9 cellular contexts compared by ENCODE assay signal in the genomic region with DNA sequence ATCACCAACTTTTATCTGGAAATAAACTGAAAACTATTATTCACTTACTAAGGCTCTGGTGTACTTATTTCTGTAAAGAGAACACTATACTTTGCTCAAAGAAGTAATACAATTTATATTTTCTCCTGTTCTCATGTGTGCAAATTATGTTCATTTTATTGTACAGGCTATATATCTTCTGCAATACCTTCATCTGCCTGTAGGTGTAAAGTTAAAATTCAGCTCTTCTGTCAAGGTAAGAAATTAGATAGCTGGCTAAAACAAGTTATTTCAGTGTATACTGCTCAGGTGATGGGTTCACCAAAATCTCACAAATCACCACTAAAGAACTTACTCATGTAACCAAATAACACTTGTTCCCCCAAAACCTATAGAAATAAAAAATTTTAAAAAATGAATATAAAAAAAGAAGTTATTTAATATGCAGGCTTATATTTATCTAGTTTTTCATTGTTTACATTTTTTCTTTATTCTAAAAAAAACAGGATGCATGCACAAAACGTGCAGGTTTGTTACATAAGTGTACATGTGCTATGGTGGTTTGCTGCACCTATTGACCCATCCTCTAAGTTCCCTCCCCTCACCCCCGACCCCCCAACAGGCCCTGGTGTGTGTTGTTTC.
DNase-seq lines count a peak whose midpoint lies in the region; ATAC-seq and TF ChIP-seq lines count a peak whose summit lies in the region.
"Had no signal": no experiment of that assay in that cellular context is flagged by ENCODE, and none has a peak within 500 bp of the region (broad histone marks: within the 10 kb centered on the region; RNA-seq: fewer than 3 reads in every experiment).

No MANE protein-coding gene starts in this region.

- no peak overlapping the region for H3K27ac Mint-ChIP-seq in type B pancreatic cell

- H3K4me1 Mint-ChIP-seq in type B pancreatic cell (ENCODE audit: unreplicated experiment): no peaks in the 10 kb centered on the region

- intact Hi-C loops in Right ventricle myocardium inferior (cut with DNase I): no loop called here

- no peaks in the 10 kb centered on the region for H3K36me3 ChIP-seq in cardiac muscle cell

- no peaks in the 10 kb centered on the region for H3K4me1 ChIP-seq in cardiac muscle cell (ENCODE audit: low read depth)

- DNase-seq in cardiac muscle cell (ENCODE audit: low read depth in 1 of 2, low spot score in 1 of 2) (peak in 1 of 2 donors; percentile 1), Right ventricle myocardium inferior (ENCODE audit: missing footprints) (no peak), astrocyte of the hippocampus (ENCODE audit: low read depth, low spot score) (peak; percentile 5), type B pancreatic cell (ENCODE audit: extremely low spot score, unreplicated experiment) (no peak), iPS-NIHi11 (ENCODE audit: low spot score) (no peak)
- no peak for DNase-seq in activated naive CD4-positive, alpha-beta T cell (lab: John Stamatoyannopoulos, UW)
- DNase-seq: right cardiac atrium had no signal

- TF ChIP-seq CTCF in cardiac muscle cell (IDR thresholded peaks at IDR 0.05; ENCODE audit: low read depth, low read length) (peak; percentile 27), type B pancreatic cell (conservative IDR thresholded peaks at IDR 0.05) (peak; percentile 68)

- no peaks in the 10 kb centered on the region for H3K9me3 Mint-ChIP-seq in type B pancreatic cell

- ATAC-seq in Right ventricle myocardium inferior: no peak
- ATAC-seq in HG03460 (IDR thresholded peaks at IDR 0.05; ENCODE audit: unreplicated experiment): peak; percentile 62
- ATAC-seq in GM18498 (IDR thresholded peaks at IDR 0.05; ENCODE audit: unreplicated experiment): no peak
- ATAC-seq: right cardiac atrium had no signal

- H3K9me3 ChIP-seq in cardiac muscle cell (ENCODE audit: low read depth): no peaks in the 10 kb centered on the region

- no peaks in the 10 kb centered on the region for H3K27me3 Mint-ChIP-seq in type B pancreatic cell

- no peaks in the 10 kb centered on the region for H3K36me3 Mint-ChIP-seq in type B pancreatic cell

- no peak overlapping the region for H3K4me3 ChIP-seq in cardiac muscle cell

- no peak overlapping the region for H3K4me3 Mint-ChIP-seq in type B pancreatic cell

- no peak overlapping the region for H3K27ac ChIP-seq in cardiac muscle cell

- no peaks in the 10 kb centered on the region for H3K27me3 ChIP-seq in cardiac muscle cell
